ENCODE assay signal across 8 cellular contexts in the genomic region with DNA sequence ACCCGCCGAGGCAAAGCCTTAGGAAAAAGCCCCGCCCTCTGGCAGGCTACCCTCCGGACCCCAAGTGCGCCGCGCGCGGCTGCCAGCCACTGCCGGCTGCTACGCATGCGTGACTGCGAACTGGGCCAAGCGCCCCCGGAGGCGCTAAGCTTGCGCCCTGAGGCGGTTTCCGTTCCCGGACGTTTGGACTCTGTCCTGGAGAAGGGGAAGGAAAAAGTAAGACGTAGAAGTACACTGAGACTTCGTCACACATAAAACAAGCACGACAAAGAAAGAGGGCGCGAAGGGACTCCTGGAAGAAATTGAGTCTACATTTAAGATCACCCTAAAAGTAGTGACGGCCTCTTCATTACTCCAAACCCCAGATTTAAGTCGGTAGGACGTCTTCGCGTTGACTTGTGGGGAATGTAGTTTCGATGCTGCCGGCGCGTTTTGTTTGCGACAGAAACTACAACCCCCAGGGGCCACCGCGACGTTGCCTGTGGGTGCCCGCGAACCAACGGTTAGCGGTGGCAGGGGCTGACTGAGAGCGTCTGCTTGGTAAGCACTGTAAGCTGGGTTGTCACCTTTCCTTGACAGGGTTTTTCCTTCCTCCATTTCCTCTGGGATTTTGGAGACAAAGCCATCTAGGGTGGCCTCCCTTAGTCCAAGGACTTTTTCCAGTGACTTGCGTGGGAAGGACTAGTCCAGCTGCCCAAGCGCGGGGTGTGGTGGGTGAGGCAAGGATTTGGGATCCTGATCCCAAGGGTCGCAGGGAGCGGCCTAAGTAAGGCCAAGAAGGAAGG. TPM values are rescaled to one million over a fixed set of nuclear protein-coding genes. Genes with fewer than 3 reads are reported as not detected.
A peak's percentile ranks its signal among the peaks of the same experiment; 100 is the strongest.
DNase-seq lines count a peak whose midpoint lies in the region; ATAC-seq lines count a peak whose summit lies in the region.

A gene (plus strand): TSS at position 472 of the 785 bp plus-strand sequence. CDS start 49,715 bp downstream, outside the sequence.

- peaks cover 0 to 12% (median 3%) of the 10 kb centered on the region in 11 experiments; a peak in 8 of 22 replicates for H3K36me3 ChIP-seq in BLaER1 treated with 17β-estradiol and CSF1 and Interleukin-3, amounts not matched to agents 10 nM and 100 nM

- no peaks in the 10 kb centered on the region for H3K9me3 ChIP-seq in BLaER1 treated with 17β-estradiol and CSF1 and Interleukin-3, amounts not matched to agents 10 nM and 100 nM (replicated peaks in 1 of 11)

- peaks cover 0 to 23% (median 9%) of the 10 kb centered on the region in 11 experiments; a peak in 9 of 22 replicates for H4K20me1 ChIP-seq in BLaER1 treated with 17β-estradiol and CSF1 and Interleukin-3, amounts not matched to agents 10 nM and 100 nM

- H3K9ac ChIP-seq in BLaER1 treated with 17β-estradiol and CSF1 and Interleukin-3, amounts not matched to agents 10 nM and 100 nM = peak within 1 kb of the TSS; percentile 85 to 98 (median 92)

- ATAC-seq in GM19324 (IDR thresholded peaks at IDR 0.05; ENCODE audit: low FRiP score, unreplicated experiment) (peak; percentile 81), HG03469 (IDR thresholded peaks at IDR 0.05; ENCODE audit: unreplicated experiment) (peak; percentile 66), left colon (peak; percentile 66)

- peaks cover 16 to 40% (median 33%) of the 10 kb centered on the region in 10 experiments for H3K4me1 ChIP-seq in BLaER1 treated with 17β-estradiol and CSF1 and Interleukin-3, amounts not matched to agents 10 nM and 100 nM

- no peaks in the 10 kb centered on the region for H3K27me3 ChIP-seq in BLaER1 treated with 17β-estradiol and CSF1 and Interleukin-3, amounts not matched to agents 10 nM and 100 nM

- peak within 1 kb of the TSS; percentile 90 to 98 (median 94) for H3K27ac ChIP-seq in BLaER1 treated with 17β-estradiol and CSF1 and Interleukin-3, amounts not matched to agents 10 nM and 100 nM

- peak within 1 kb of the TSS; percentile 73 to 94 (median 87) for H3K4me2 ChIP-seq in BLaER1 treated with 17β-estradiol and CSF1 and Interleukin-3, amounts not matched to agents 10 nM and 100 nM

- intact Hi-C loops in left colon (cut with DNase I, micrococcal nuclease) = no loop called here

- peak; percentile 99 for DNase-seq in NCI-H748 (lab: John Stamatoyannopoulos, UW; ENCODE audit: unreplicated experiment)
- DNase-seq in activated CD4-positive, alpha-beta T cell treated with anti-CD3 and anti-CD28 coated beads, Interleukin-2, amount 50 U/mL, for 1 hour = peak; percentile 94
- DNase-seq in cortex of kidney (lab: John Stamatoyannopoulos, UW) = peak; percentile 68
- DNase-seq in left colon = peak; percentile 98
- DNase-seq in stimulated activated CD4-positive, alpha-beta T cell treated with anti-CD3 and anti-CD28 coated beads, Interleukin-1b, Interleukin-23, amount 100 ng/mL, for 48 hours = peak; percentile 94

- H3K4me3 ChIP-seq in BLaER1 treated with 17β-estradiol and CSF1 and Interleukin-3, amounts not matched to agents 10 nM and 100 nM = peak within 1 kb of the TSS; percentile 63 to 87 (median 77)

RNA-seq across cellular contexts. Expression of the gene that starts here (rescaled TPM):
- 10 to 100 TPM in 1 of 2 donors, 1 to 10 TPM in 1; 7.7 to 11.2 TPM for total RNA-seq in left colon

Comparison
In these comparisons a context has a peak if more than half of its experiments do, and no peak if none do; other contexts are left out.
1. Peak in every context shown above with its lines: DNase-seq, ATAC-seq, H3K4me3 ChIP-seq and H3K27ac ChIP-seq.